7 cellular contexts compared by ENCODE assay signal in genomic region chr7:106033735-106034134, GRCh38.
"Had no signal": no experiment of that assay in that cellular context is flagged by ENCODE, and none has a peak within 500 bp of the region (broad histone marks: within the 10 kb centered on the region; RNA-seq: fewer than 3 reads in every experiment).

No MANE protein-coding gene starts in this region.

- H3K9ac ChIP-seq: KMS-11 had no signal

- DNase-seq: IMR-90, KBM-7, KG1 had no signal

- FAIRE-seq: HTR-8/SVneo had no signal

- H3K27ac ChIP-seq: HL-60, KMS-11 had no signal

- H3K4me3 Mint-ChIP-seq: IgD-negative memory B cell had no signal

- H3K4me2 ChIP-seq: KMS-11 had no signal
